ENCODE assay signal across 9 cellular contexts in genomic region chr5:34686762-34687268, GRCh38. TPM values are rescaled to one million over a fixed set of nuclear protein-coding genes. Genes with fewer than 3 reads are reported as not detected.
DNase-seq lines count a peak whose midpoint lies in the region; ATAC-seq and TF ChIP-seq lines count a peak whose summit lies in the region.
"Had no signal": no experiment of that assay in that cellular context is flagged by ENCODE, and none has a peak within 500 bp of the region (broad histone marks: within the 10 kb centered on the region; RNA-seq: fewer than 3 reads in every experiment).

No MANE protein-coding gene starts in this region.

- no peaks in the 10 kb centered on the region for H3K4me1 ChIP-seq in Peyer's patch

- no peak overlapping the region for H3K27ac Mint-ChIP-seq in T-cell

- H3K4me3 ChIP-seq in Peyer's patch (peak overlapping the region in 2 of 4 donors; percentile 4 to 26), fibroblast of the aortic adventitia (ENCODE audit: low read depth, low read length) (peak overlapping the region; percentile 32)

- POLR2A ChIA-PET in T-cell (lab: Charles Lee), result interaction anchor here in 1 of 2 donors (0.9 kb wide), 1 partner anchor 52 kb away, joined by 3 read pairs; no protein-coding TSS in a partner anchor

- no peaks in the 10 kb centered on the region for H3K4me1 Mint-ChIP-seq in T-cell

- peak in 1 of 2 donors; percentile 38 for TF ChIP-seq POLR2A in Peyer's patch (IDR thresholded peaks at IDR 0.05)

- H3K27me3 Mint-ChIP-seq in T-cell, result peaks cover 0 to 9% of the 10 kb centered on the region in 2 donors

- CTCF ChIA-PET in T-cell (lab: Charles Lee), result no interaction called here

- H3K9me3 ChIP-seq in Peyer's patch, result no peaks in the 10 kb centered on the region

- TF ChIP-seq CTCF in Peyer's patch (IDR thresholded peaks at IDR 0.05) (no peak), fibroblast of the aortic adventitia (IDR thresholded peaks at IDR 0.05; ENCODE audit: insufficient read depth, low read length) (peak; percentile 8)

- H3K36me3 Mint-ChIP-seq in T-cell, result no peaks in the 10 kb centered on the region

- no peaks in the 10 kb centered on the region for H3K9me3 Mint-ChIP-seq in T-cell

- DNase-seq in DMS53 (lab: John Stamatoyannopoulos, UW) (peak; percentile 95), Peyer's patch (peak in 2 of 3 donors; percentile 58 to 89), fibroblast of the aortic adventitia (ENCODE audit: low read depth) (peak; percentile 99), occipital lobe (lab: John Stamatoyannopoulos, UW) (peak; percentile 12), T-cell (no peak), GF-D8 (lab: John Stamatoyannopoulos, UW) (no peak)
- DNase-seq in stimulated activated CD4-positive, alpha-beta T cell treated with anti-CD3 and anti-CD28 coated beads, Interleukin-4, amount 100 ng/mL, for 24 hours, result no peak
- DNase-seq: midbrain had no signal

- no peak overlapping the region for H3K4me3 Mint-ChIP-seq in T-cell

- H3K27me3 ChIP-seq in Peyer's patch, result no peaks in the 10 kb centered on the region

- H3K36me3 ChIP-seq in Peyer's patch, result no peaks in the 10 kb centered on the region

- H3K27ac ChIP-seq in Peyer's patch, result peak overlapping the region in 2 of 4 donors; percentile 67 to 73

- no peak for ATAC-seq in T-cell (replicated peaks in 1 of 4)
- no peak for ATAC-seq in GM21717 (IDR thresholded peaks at IDR 0.05; ENCODE audit: unreplicated experiment)

RNA-seq across cellular contexts. Expression of gene RAI14, which starts 30.7 kb away (rescaled TPM):
- total RNA-seq in Peyer's patch (100 to 1,000 TPM in 1 of 4 donors, 1 to 10 TPM in 3; 5.0 to 182 (median 6.4) TPM), fibroblast of the aortic adventitia (ENCODE audit: low replicate concordance) (85.9 and 100 TPM in 2 replicates), occipital lobe (29.3 TPM), T-cell (1 to 10 TPM in 2 of 5 donors, under 1 TPM in 3; 0.59 to 2.2 (median 0.96) TPM)

Comparison
In these comparisons a context has a peak if more than half of its experiments do, and no peak if none do; other contexts are left out.
1. DNase-seq: peak in DMS53 (single experiment), Peyer's patch (2 of 3), fibroblast of the aortic adventitia (single experiment) and occipital lobe (single experiment); none in T-cell (0 of 34), GF-D8 (single experiment) and stimulated activated CD4-positive, alpha-beta T cell treated with anti-CD3 and anti-CD28 coated beads, Interleukin-4, amount 100 ng/mL, for 24 hours (single experiment).